In the genomic region with DNA sequence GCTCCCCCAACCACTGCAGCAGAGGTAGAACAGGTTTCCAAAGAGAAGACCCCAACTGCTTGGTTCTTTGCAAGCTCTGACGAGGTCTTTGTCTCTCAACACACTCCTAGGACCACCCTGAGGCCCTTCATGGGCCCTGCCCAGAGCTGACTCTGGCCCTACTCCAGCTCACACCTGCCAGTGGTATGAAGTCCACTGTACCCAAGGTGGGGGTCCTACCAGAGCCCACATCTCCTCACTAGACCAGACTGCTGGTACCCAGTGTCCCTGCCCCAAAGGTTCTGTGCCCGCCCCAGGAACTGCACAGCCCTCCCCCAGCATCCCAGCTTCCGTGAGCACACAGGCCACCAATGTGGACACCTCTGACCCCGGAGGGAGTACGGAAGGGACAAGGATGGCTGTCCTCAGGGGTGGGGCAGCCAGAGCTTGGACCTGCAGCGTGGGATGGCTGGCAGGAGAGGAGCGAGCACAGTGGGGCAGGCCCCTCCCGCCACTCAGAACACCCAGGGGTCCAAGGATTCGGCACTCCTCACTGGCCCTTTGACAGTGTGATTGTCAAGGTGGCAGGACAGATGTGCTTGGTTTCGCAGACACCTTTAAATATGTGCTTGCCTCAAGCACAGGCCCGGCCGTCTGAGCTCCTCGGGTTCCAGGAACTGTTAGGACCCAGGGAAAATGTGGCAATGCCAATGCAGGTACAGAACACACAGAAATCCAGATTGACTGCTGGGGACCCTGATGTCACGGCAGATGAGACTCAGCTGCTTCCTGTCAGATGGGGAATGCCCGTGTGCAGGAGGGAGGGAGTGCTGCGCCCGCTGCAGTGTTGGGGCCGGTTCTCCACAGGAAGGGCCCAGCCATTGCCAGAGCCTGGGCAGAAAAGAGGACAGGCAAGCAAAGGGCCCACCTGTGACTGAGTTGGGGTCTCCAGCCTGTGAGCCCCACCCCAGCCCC, we compare ENCODE assay signal across 28 cellular contexts. TPM values are rescaled to one million over a fixed set of nuclear protein-coding genes. Genes with fewer than 3 reads are reported as not detected.
DNase-seq lines count a peak whose midpoint lies in the region; ATAC-seq and TF ChIP-seq lines count a peak whose summit lies in the region.
"Had no signal": no experiment of that assay in that cellular context is flagged by ENCODE, and none has a peak within 500 bp of the region (broad histone marks: within the 10 kb centered on the region; RNA-seq: fewer than 3 reads in every experiment).

No MANE protein-coding gene starts in this region.

- H3K4me1 ChIP-seq in OCI-LY7 (ENCODE audit: insufficient read depth, low read length, poor library complexity, severe bottlenecking), result peaks cover 4% of the 10 kb centered on the region
- H3K4me1 ChIP-seq in lung (ENCODE audit: control insufficient read depth in 2 of 2, insufficient read depth in 2 of 2, low read length in 2 of 2), result no peaks in the 10 kb centered on the region
- no peaks in the 10 kb centered on the region for H3K4me1 ChIP-seq in transverse colon
- no peaks in the 10 kb centered on the region for H3K4me1 ChIP-seq in endodermal cell (ENCODE audit: control insufficient read depth, insufficient read depth, low read length)
- H3K4me1 ChIP-seq: BE2C, breast epithelium, Caco-2, esophagus squamous epithelium, gastrocnemius medialis, left lung, psoas muscle had no signal

- WGBS in lung, 2 donors, result 92 to 94% methylated on average over 18 of the region's 18 CpGs
- 84% methylated on average over 18 of the region's 18 CpGs; no CpG with 5 or more reads in 1 of the 2 donors for WGBS in transverse colon (ENCODE audit: low coverage in 1 of 2), 2 donors
- 78 to 89% methylated on average over 6 to 18 of the region's 18 CpGs for WGBS in endodermal cell (ENCODE audit: insufficient coverage in 1 of 2, insufficient read length in 1 of 2), 2 experiments

- H3K4me2 ChIP-seq in OCI-LY7 (ENCODE audit: low read length), result no peak overlapping the region

- H3K79me2 ChIP-seq in OCI-LY7 (ENCODE audit: insufficient read depth, low read depth, low read length), result no peaks in the 10 kb centered on the region

- no peak overlapping the region for H3K4me3 Mint-ChIP-seq in activated naive CD4-positive, alpha-beta T cell treated with anti-CD3 and anti-CD28 coated beads, Interleukin-2, amount 10 ng/mL, durations not matched to agents 7 days and 5 days
- H3K4me3 Mint-ChIP-seq in endothelial cell (ENCODE audit: unreplicated experiment), result no peak overlapping the region
- H3K4me3 Mint-ChIP-seq in endodermal cell, result no peak overlapping the region
- H3K4me3 Mint-ChIP-seq: HFFc6, immature natural killer cell, neural crest cell had no signal

- H3K27me3 Mint-ChIP-seq in activated naive CD4-positive, alpha-beta T cell treated with anti-CD3 and anti-CD28 coated beads, Interleukin-2, amount 10 ng/mL, durations not matched to agents 7 days and 5 days, result no peaks in the 10 kb centered on the region
- H3K27me3 Mint-ChIP-seq in endothelial cell (ENCODE audit: unreplicated experiment), result peaks cover 11% of the 10 kb centered on the region
- peaks cover 1% of the 10 kb centered on the region for H3K27me3 Mint-ChIP-seq in endodermal cell (ENCODE audit: insufficient read depth)

- TF ChIP-seq EP300 in transverse colon (IDR thresholded peaks at IDR 0.05; ENCODE audit: low read depth), result no peak

- no peak overlapping the region for H2AFZ ChIP-seq in OCI-LY7 (ENCODE audit: low read length)

- peak; percentile 18 for DNase-seq in activated naive CD4-positive, alpha-beta T cell treated with anti-CD3 and anti-CD28 coated beads, Interleukin-2, amount 10 ng/mL, durations not matched to agents 7 days and 5 days
- DNase-seq in activated naive CD4-positive, alpha-beta T cell treated with anti-CD3 and anti-CD28 coated beads, Interleukin-2, amount 50 U/mL, for 72 hours (ENCODE audit: low spot score in 2 of 2), result no peak
- DNase-seq in OCI-LY7 (ENCODE audit: low spot score), result peak; percentile 20
- peak; percentile 24 for DNase-seq in lung (ENCODE audit: low spot score)
- peak; percentile 6 for DNase-seq in transverse colon
- no peak for DNase-seq in endothelial cell (ENCODE audit: low spot score)
- DNase-seq in endodermal cell, result no peak
- DNase-seq: activated CD4-positive, alpha-beta T cell treated with anti-CD3 and anti-CD28 coated beads, Interleukin-2, amount 50 U/mL, for 4 hours; amniotic stem cell; BE2C; Caco-2; DMS79 treated with DMSO at 0.1 percent for 48 hours; esophagus squamous epithelium; gastrocnemius medialis; HFFc6; hippocampal formation; immature natural killer cell; NCI-H1105 treated with DMSO at 0.1 percent for 48 hours; NCI-H2029; NCI-H226; stimulated activated CD4-positive, alpha-beta T cell treated with anti-CD3 and anti-CD28 coated beads, Interleukin-1b, Interleukin-23, amount 100 ng/mL, for 48 hours; T1000 had no signal

- no peak overlapping the region for H3K4me3 ChIP-seq in OCI-LY7 (ENCODE audit: low read depth, low read length, poor library complexity, severe bottlenecking)
- H3K4me3 ChIP-seq in lung, result no peak overlapping the region
- no peak overlapping the region for H3K4me3 ChIP-seq in transverse colon
- H3K4me3 ChIP-seq in endodermal cell (ENCODE audit: low read length), result no peak overlapping the region
- H3K4me3 ChIP-seq: breast epithelium, esophagus squamous epithelium, gastrocnemius medialis, left lung, psoas muscle, skin epidermis had no signal

- BruUV-seq in OCI-LY7 (replicated peaks; lab: Mats Ljungman, UMichigan), result no TSS peak

- H3K4me1 Mint-ChIP-seq in activated naive CD4-positive, alpha-beta T cell treated with anti-CD3 and anti-CD28 coated beads, Interleukin-2, amount 10 ng/mL, durations not matched to agents 7 days and 5 days, result no peaks in the 10 kb centered on the region
- H3K4me1 Mint-ChIP-seq in endothelial cell (ENCODE audit: unreplicated experiment) (no peaks in the 10 kb centered on the region), endodermal cell (no peaks in the 10 kb centered on the region)
- H3K4me1 Mint-ChIP-seq: immature natural killer cell, neural crest cell had no signal

- H3K27ac Mint-ChIP-seq in activated naive CD4-positive, alpha-beta T cell treated with anti-CD3 and anti-CD28 coated beads, Interleukin-2, amount 10 ng/mL, durations not matched to agents 7 days and 5 days, result no peak overlapping the region
- H3K27ac Mint-ChIP-seq in activated naive CD4-positive, alpha-beta T cell treated with anti-CD3 and anti-CD28 coated beads, Interleukin-2, amount 50 U/mL, for 72 hours, result no peak overlapping the region
- H3K27ac Mint-ChIP-seq in endothelial cell (ENCODE audit: unreplicated experiment), result no peak overlapping the region
- H3K27ac Mint-ChIP-seq in endodermal cell, result no peak overlapping the region
- H3K27ac Mint-ChIP-seq: HFFc6, immature natural killer cell had no signal

- POLR2A ChIA-PET in OCI-LY7 (lab: Charles Lee), result interaction anchor here (0.6 kb wide), 2 partner anchors 27 to 122 kb away, joined by 3 read pairs; no protein-coding TSS in a partner anchor

- ATAC-seq in activated naive CD4-positive, alpha-beta T cell treated with anti-CD3 and anti-CD28 coated beads, Interleukin-2, amount 50 U/mL, for 72 hours, result no peak
- ATAC-seq in lung (ENCODE audit: insufficient read depth, low FRiP score), result no peak
- no peak for ATAC-seq in GM19467 (IDR thresholded peaks at IDR 0.05; ENCODE audit: unreplicated experiment)
- ATAC-seq: left lung had no signal

- no peaks in the 10 kb centered on the region for H3K9me3 Mint-ChIP-seq in activated naive CD4-positive, alpha-beta T cell treated with anti-CD3 and anti-CD28 coated beads, Interleukin-2, amount 10 ng/mL, durations not matched to agents 7 days and 5 days
- no peaks in the 10 kb centered on the region for H3K9me3 Mint-ChIP-seq in activated naive CD4-positive, alpha-beta T cell treated with anti-CD3 and anti-CD28 coated beads, Interleukin-2, amount 50 U/mL, for 72 hours
- H3K9me3 Mint-ChIP-seq in endothelial cell (ENCODE audit: unreplicated experiment), result no peaks in the 10 kb centered on the region
- peaks cover 2% of the 10 kb centered on the region for H3K9me3 Mint-ChIP-seq in endodermal cell
- H3K9me3 Mint-ChIP-seq: HFFc6, immature natural killer cell had no signal

- no peak for TF ChIP-seq CTCF in OCI-LY7 (conservative IDR thresholded peaks at IDR 0.05; ENCODE audit: low read length)
- no peak for TF ChIP-seq CTCF in lung (IDR thresholded peaks at IDR 0.05; ENCODE audit: control extremely low read depth, extremely low read depth)
- TF ChIP-seq CTCF in transverse colon (IDR thresholded peaks at IDR 0.05), result no peak
- TF ChIP-seq CTCF in endothelial cell (IDR thresholded peaks at IDR 0.05; ENCODE audit: unreplicated experiment), result no peak
- TF ChIP-seq CTCF in endodermal cell (conservative IDR thresholded peaks at IDR 0.05), result no peak

- CTCF ChIA-PET in activated naive CD4-positive, alpha-beta T cell treated with anti-CD3 and anti-CD28 coated beads, Interleukin-2, amount 10 ng/mL, durations not matched to agents 7 days and 5 days (lab: Charles Lee), result no interaction called here
- CTCF ChIA-PET in OCI-LY7 (lab: Charles Lee; ENCODE audit: unreplicated experiment), result interaction anchor here (0.6 kb wide), 1 partner anchor 269 kb away, joined by 4 read pairs; no protein-coding TSS in a partner anchor

- no peaks in the 10 kb centered on the region for H3K36me3 ChIP-seq in OCI-LY7 (ENCODE audit: insufficient read depth, low read length)
- H3K36me3 ChIP-seq in lung (ENCODE audit: control insufficient read depth in 2 of 2, insufficient read depth in 2 of 2, low read length in 2 of 2), result peaks cover 0 to 45% of the 10 kb centered on the region in 2 donors
- no peaks in the 10 kb centered on the region for H3K36me3 ChIP-seq in transverse colon
- H3K36me3 ChIP-seq in endodermal cell (ENCODE audit: control insufficient read depth, insufficient read depth, low read length), result no peaks in the 10 kb centered on the region
- H3K36me3 ChIP-seq: BE2C, breast epithelium had no signal

- no peaks in the 10 kb centered on the region; the same call in 1 of the 2 replicates for H3K9me3 ChIP-seq in OCI-LY7 (ENCODE audit: low read length)
- no peaks in the 10 kb centered on the region for H3K9me3 ChIP-seq in lung (ENCODE audit: control insufficient read depth in 2 of 2, insufficient read depth in 1 of 2, low read length in 1 of 2)
- H3K9me3 ChIP-seq in transverse colon, result no peaks in the 10 kb centered on the region
- H3K9me3 ChIP-seq in endodermal cell (ENCODE audit: control insufficient read depth, low read length), result no peaks in the 10 kb centered on the region
- H3K9me3 ChIP-seq: BE2C, breast epithelium, Caco-2, esophagus squamous epithelium, gastrocnemius medialis, left lung, psoas muscle had no signal

- no peak overlapping the region for H3K27ac ChIP-seq in OCI-LY7 (ENCODE audit: low read depth, low read length, poor library complexity, severe bottlenecking)
- H3K27ac ChIP-seq in lung (ENCODE audit: low read depth in 1 of 2, low read length in 1 of 2), result no peak overlapping the region
- H3K27ac ChIP-seq in transverse colon, result no peak overlapping the region
- no peak overlapping the region for H3K27ac ChIP-seq in endodermal cell (ENCODE audit: low read depth, low read length)
- H3K27ac ChIP-seq: breast epithelium, esophagus squamous epithelium, gastrocnemius medialis, left lung, psoas muscle, skin epidermis had no signal

- no peaks in the 10 kb centered on the region for H3K27me3 ChIP-seq in lung (ENCODE audit: control insufficient read depth, insufficient read depth)
- no peaks in the 10 kb centered on the region for H3K27me3 ChIP-seq in transverse colon
- H3K27me3 ChIP-seq in endodermal cell (ENCODE audit: control insufficient read depth, insufficient read depth, low read length, poor library complexity, severe bottlenecking), result peaks cover 14% of the 10 kb centered on the region
- H3K27me3 ChIP-seq: BE2C, breast epithelium, esophagus squamous epithelium, gastrocnemius medialis, left lung had no signal

- TF ChIP-seq POLR2A in transverse colon (IDR thresholded peaks at IDR 0.05), result no peak

- in situ Hi-C loops in transverse colon (cut with MboI; ENCODE audit: low pct_ligation_motif_present in 1 of 4, low pct_unique_long_range_greater_than_20kb in 1 of 4, low sequenced_read_pairs in 3 of 4), result no loop called here

- intact Hi-C loops in OCI-LY7 (cut with micrococcal nuclease; ENCODE audit: unreplicated experiment), result no loop called here
- intact Hi-C loops in transverse colon (cut with DNase I; ENCODE audit: low total_unique reads), result no loop called here

- H3K9ac ChIP-seq in endodermal cell (ENCODE audit: extremely low read depth, low read length, poor library complexity, severe bottlenecking), result no peak overlapping the region

- no peaks in the 10 kb centered on the region for H3K9me2 ChIP-seq in OCI-LY7 (ENCODE audit: insufficient read depth, low read length)

- H3K36me3 Mint-ChIP-seq in activated naive CD4-positive, alpha-beta T cell treated with anti-CD3 and anti-CD28 coated beads, Interleukin-2, amount 10 ng/mL, durations not matched to agents 7 days and 5 days, result peaks cover under 1% of the 10 kb centered on the region
- H3K36me3 Mint-ChIP-seq in activated naive CD4-positive, alpha-beta T cell treated with anti-CD3 and anti-CD28 coated beads, Interleukin-2, amount 50 U/mL, for 72 hours, result no peaks in the 10 kb centered on the region
- no peaks in the 10 kb centered on the region for H3K36me3 Mint-ChIP-seq in endothelial cell (ENCODE audit: low read depth, unreplicated experiment)
- H3K36me3 Mint-ChIP-seq in endodermal cell (ENCODE audit: low read depth), result no peaks in the 10 kb centered on the region
- H3K36me3 Mint-ChIP-seq: immature natural killer cell had no signal

- H4K20me1 ChIP-seq in OCI-LY7 (ENCODE audit: insufficient read depth, low read length), result no peaks in the 10 kb centered on the region

RNA-seq across cellular contexts. Expression of a gene that starts 51.2 kb away (rescaled TPM):
- total RNA-seq in activated naive CD4-positive, alpha-beta T cell treated with anti-CD3 and anti-CD28 coated beads, Interleukin-2, amount 50 U/mL, for 72 hours, result 10 to 100 TPM; 37.8 to 47.1 TPM
- total RNA-seq in OCI-LY7 (2014; rRNA removed; shearing (Covaris generic)), result 57.7 and 58.9 TPM in 2 replicates
- total RNA-seq in OCI-LY7 (2022), result 48.2 and 52.8 TPM in 2 replicates
- 10 to 100 TPM; 24.7 to 50.1 TPM for total RNA-seq in lung
- polyA plus RNA-seq in lung, result 10 to 100 TPM; 23.5 to 30.3 TPM
- 100 to 1,000 TPM in 1 of 4 donors, 10 to 100 TPM in 3; 25.4 to 161 (median 34.3) TPM for total RNA-seq in transverse colon
- 82.4 TPM for total RNA-seq in endothelial cell (ENCODE audit: unreplicated experiment)
- 10 to 100 TPM; 33.2 to 42.5 TPM for total RNA-seq in endodermal cell
- 37.9 TPM for polyA plus RNA-seq in endodermal cell (2013, experiment 1 of 2)
- 36.3 TPM for polyA plus RNA-seq in endodermal cell (2013, experiment 2 of 2)

RNA-seq across cellular contexts. Expression of a gene that starts 52.5 kb away (rescaled TPM):
- 1 to 10 TPM in 1 of 2 donors, under 1 TPM in 1; 0.34 to 7.1 TPM for total RNA-seq in activated naive CD4-positive, alpha-beta T cell treated with anti-CD3 and anti-CD28 coated beads, Interleukin-2, amount 50 U/mL, for 72 hours
- 2.8 and 3.5 TPM in 2 replicates for total RNA-seq in OCI-LY7 (2014; rRNA removed; shearing (Covaris generic))
- total RNA-seq in OCI-LY7 (2022), result 13.6 and 15.3 TPM in 2 replicates
- 10 to 100 TPM; 57.1 to 74.6 TPM for total RNA-seq in lung
- polyA plus RNA-seq in lung, result 10 to 100 TPM in 1 of 2 donors, 1 to 10 TPM in 1; 5.9 to 12.3 TPM
- 10 to 100 TPM in 3 of 4 donors, 1 to 10 TPM in 1; 8.2 to 65.5 (median 30.0) TPM for total RNA-seq in transverse colon
- total RNA-seq in endothelial cell (ENCODE audit: unreplicated experiment), result 2.3 TPM
- total RNA-seq in endodermal cell, result 1 to 10 TPM in 1 of 2 donors, under 1 TPM in 1; 0.66 to 4.5 TPM
- 0.96 TPM for polyA plus RNA-seq in endodermal cell (2013, experiment 1 of 2)
- polyA plus RNA-seq in endodermal cell (2013, experiment 2 of 2), result 0.25 TPM
- total RNA-seq: Caco-2 had no signal

Comparison
In these comparisons a context has a peak if more than half of its experiments do, and no peak if none do; other contexts are left out.
1. DNase-seq: peak in activated naive CD4-positive, alpha-beta T cell treated with anti-CD3 and anti-CD28 coated beads, Interleukin-2, amount 10 ng/mL, durations not matched to agents 7 days and 5 days (single experiment), OCI-LY7 (single experiment), lung (single experiment) and transverse colon (single experiment); none in activated naive CD4-positive, alpha-beta T cell treated with anti-CD3 and anti-CD28 coated beads, Interleukin-2, amount 50 U/mL, for 72 hours (0 of 2), endothelial cell (single experiment) and endodermal cell (single experiment).